12 cellular contexts compared by ENCODE assay signal in genomic region chr15:31857194-31857593, GRCh38. TPM values are rescaled to one million over a fixed set of nuclear protein-coding genes. Genes with fewer than 3 reads are reported as not detected.
"Had no signal": no experiment of that assay in that cellular context is flagged by ENCODE, and none has a peak within 500 bp of the region (broad histone marks: within the 10 kb centered on the region; RNA-seq: fewer than 3 reads in every experiment).

No MANE protein-coding gene starts in this region.

- H3K4me3 ChIP-seq: coronary artery, gastrocnemius medialis, transverse colon had no signal

- H3K27ac Mint-ChIP-seq: activated naive CD8-positive, alpha-beta T cell treated with anti-CD3 and anti-CD28 coated beads, Interleukin-2, amount 50 U/mL, for 24 hours; mesothelial cell of epicardium had no signal

- H3K4me3 Mint-ChIP-seq: activated naive CD8-positive, alpha-beta T cell treated with anti-CD3 and anti-CD28 coated beads, Interleukin-2, amount 50 U/mL, for 24 hours; mesothelial cell of epicardium; neural crest cell had no signal

- H3K36me3 Mint-ChIP-seq: mesothelial cell of epicardium had no signal

- H3K9me3 ChIP-seq: gastrocnemius medialis, transverse colon had no signal

- H3K4me1 ChIP-seq: gastrocnemius medialis, transverse colon had no signal

- H3K4me1 Mint-ChIP-seq: activated naive CD8-positive, alpha-beta T cell treated with anti-CD3 and anti-CD28 coated beads, Interleukin-2, amount 50 U/mL, for 24 hours; mesothelial cell of epicardium had no signal

- H3K27ac ChIP-seq: coronary artery, gastrocnemius medialis, transverse colon had no signal

- H3K36me3 ChIP-seq: gastrocnemius medialis, transverse colon had no signal

- H3K27me3 ChIP-seq: gastrocnemius medialis, transverse colon had no signal

- DNase-seq: activated CD4-positive, alpha-beta T cell treated with anti-CD3 and anti-CD28 coated beads for 48 hours; activated naive CD4-positive, alpha-beta T cell treated with Interleukin-2 at 50 U/mL for 16 hours; activated naive CD8-positive, alpha-beta T cell treated with anti-CD3 and anti-CD28 coated beads, Interleukin-2, amount 50 U/mL, for 24 hours; effector CD8-positive, alpha-beta T cell; gastrocnemius medialis; small intestine; T-helper 9 cell; transverse colon had no signal

RNA-seq across cellular contexts. Expression of gene OTUD7A, which starts 13.3 kb away (rescaled TPM):
- total RNA-seq: myocyte had no signal
